In genomic region chr9:41119719-41120118, GRCh38 we compare ENCODE assay signal across 13 cellular contexts. TPM values are rescaled to one million over a fixed set of nuclear protein-coding genes. Genes with fewer than 3 reads are reported as not detected.
"Had no signal": no experiment of that assay in that cellular context is flagged by ENCODE, and none has a peak within 500 bp of the region (broad histone marks: within the 10 kb centered on the region; RNA-seq: fewer than 3 reads in every experiment).

No MANE protein-coding gene starts in this region.

RNA-seq across cellular contexts. Expression of gene FOXD4L6, which starts 8.8 kb away (rescaled TPM):
- total RNA-seq: naive thymus-derived CD4-positive, alpha-beta T cell; natural killer cell; osteocyte; posterior vena cava; right atrium auricular region; sciatic nerve; subcutaneous adipose tissue; temporal lobe; thoracic aorta; thyroid gland; upper lobe of left lung; urinary bladder had no signal
- polyA plus RNA-seq: naive thymus-derived CD4-positive, alpha-beta T cell; smooth muscle cell; urinary bladder had no signal
